In the genomic region with DNA sequence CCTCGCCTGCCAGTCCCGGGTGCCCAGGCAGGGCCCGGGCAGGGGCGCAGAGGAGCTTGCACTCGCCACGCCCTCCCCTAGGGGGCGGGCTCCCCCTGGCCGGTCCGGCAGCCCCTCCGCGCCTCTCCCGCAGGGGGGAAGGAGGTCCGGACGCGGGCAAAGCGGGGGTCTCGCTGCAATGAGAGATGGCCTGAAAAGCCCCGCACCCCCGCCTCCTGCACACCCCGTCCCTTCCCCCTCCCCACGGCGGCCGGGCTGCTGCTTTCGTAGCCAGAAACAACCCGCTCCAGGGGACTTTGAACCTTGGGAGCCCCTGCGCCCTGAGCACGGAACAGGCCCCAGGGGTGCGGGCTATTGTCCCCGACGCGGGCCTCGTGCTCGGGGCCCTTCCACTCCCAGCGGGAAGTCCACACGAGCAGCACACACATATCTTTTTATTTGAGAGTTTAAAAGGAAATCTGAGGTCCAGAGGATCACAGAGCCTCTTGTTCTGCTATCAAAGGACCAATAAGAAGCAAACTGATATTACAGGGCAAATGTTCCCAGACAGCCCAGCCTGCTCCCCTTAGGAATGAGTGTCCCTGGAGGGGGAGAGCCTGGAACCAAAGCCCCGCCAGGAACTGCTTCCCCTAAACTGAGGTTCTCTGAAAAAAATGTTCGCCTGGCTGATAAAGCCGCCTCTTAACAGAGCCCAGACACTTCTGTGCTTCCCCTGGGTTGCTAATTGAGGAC, we compare ENCODE assay signal across 7 cellular contexts. TPM values are rescaled to one million over a fixed set of nuclear protein-coding genes. Genes with fewer than 3 reads are reported as not detected.
A peak's percentile ranks its signal among the peaks of the same experiment; 100 is the strongest.
DNase-seq lines count a peak whose midpoint lies in the region; ATAC-seq and TF ChIP-seq lines count a peak whose summit lies in the region.

No MANE protein-coding gene starts in this region.

- peak; percentile 58 to 83 (median 69) for TF ChIP-seq CTCF in esophagus muscularis mucosa (IDR thresholded peaks at IDR 0.05)
- TF ChIP-seq CTCF in neural cell (IDR thresholded peaks at IDR 0.05; ENCODE audit: poor library complexity, severe bottlenecking), result peak; percentile 30

- no peak overlapping the region for H3K27ac Mint-ChIP-seq in activated CD4-positive, alpha-beta memory T cell treated with anti-CD3 and anti-CD28 coated beads, Interleukin-2, amount 10 ng/mL, durations not matched to agents 7 days and 5 days

- H3K4me3 Mint-ChIP-seq in activated CD4-positive, alpha-beta memory T cell treated with anti-CD3 and anti-CD28 coated beads, Interleukin-2, amount 10 ng/mL, durations not matched to agents 7 days and 5 days, result no peak overlapping the region

- TF ChIP-seq POLR2A in esophagus muscularis mucosa (IDR thresholded peaks at IDR 0.05; ENCODE audit: low read depth), result no peak

- intact Hi-C loops in esophagus muscularis mucosa (cut with DNase I), result loop anchor here (2.0 kb wide), 1 partner anchor 146 kb away; no protein-coding TSS in a partner anchor

- DNase-seq in EL (peak; percentile 38), Karpas-422 (peak; percentile 77), esophagus muscularis mucosa (ENCODE audit: extremely low spot score) (no peak), superior temporal gyrus (ENCODE audit: extremely low spot score) (no peak)
- peak; percentile 59 for DNase-seq in activated CD4-positive, alpha-beta memory T cell treated with anti-CD3 and anti-CD28 coated beads, Interleukin-2, amount 10 ng/mL, durations not matched to agents 7 days and 5 days

- H2AFZ ChIP-seq in Karpas-422 (ENCODE audit: low read length) (no peak overlapping the region), neural cell (ENCODE audit: low read depth, low read length) (no peak overlapping the region)

- H3F3A ChIP-seq in neural cell (ENCODE audit: insufficient read depth, low read length, poor library complexity, severe bottlenecking), result no peaks in the 10 kb centered on the region

- ATAC-seq in GM19395 (IDR thresholded peaks at IDR 0.05; ENCODE audit: unreplicated experiment), result no peak

- peaks cover 60% of the 10 kb centered on the region for H3K27me3 Mint-ChIP-seq in activated CD4-positive, alpha-beta memory T cell treated with anti-CD3 and anti-CD28 coated beads, Interleukin-2, amount 10 ng/mL, durations not matched to agents 7 days and 5 days

- POLR2A ChIA-PET in activated CD4-positive, alpha-beta memory T cell treated with anti-CD3 and anti-CD28 coated beads, Interleukin-2, amount 10 ng/mL, durations not matched to agents 7 days and 5 days (lab: Charles Lee), result no interaction called here

- WGBS in esophagus muscularis mucosa, result 11% methylated on average over 26 of the region's 38 CpGs

- no peaks in the 10 kb centered on the region for H3K36me3 ChIP-seq in Karpas-422 (ENCODE audit: insufficient read depth, low read length)
- H3K36me3 ChIP-seq in esophagus muscularis mucosa, result no peaks in the 10 kb centered on the region
- H3K36me3 ChIP-seq in neural cell (ENCODE audit: insufficient read depth, low read length), result no peaks in the 10 kb centered on the region

- H3K4me1 Mint-ChIP-seq in activated CD4-positive, alpha-beta memory T cell treated with anti-CD3 and anti-CD28 coated beads, Interleukin-2, amount 10 ng/mL, durations not matched to agents 7 days and 5 days, result peaks cover 20% of the 10 kb centered on the region

- no peaks in the 10 kb centered on the region for H3K9me3 ChIP-seq in Karpas-422 (ENCODE audit: low read length)
- H3K9me3 ChIP-seq in esophagus muscularis mucosa, result peaks cover 0 to 6% (median 0%) of the 10 kb centered on the region in 4 donors
- H3K9me3 ChIP-seq in neural cell (ENCODE audit: low read length), result no peaks in the 10 kb centered on the region

- H4K20me1 ChIP-seq in Karpas-422 (ENCODE audit: insufficient read depth, low read depth, low read length) (no peaks in the 10 kb centered on the region), neural cell (ENCODE audit: insufficient read depth) (no peaks in the 10 kb centered on the region)

- H3K27me3 ChIP-seq in Karpas-422 (ENCODE audit: low read length) (no peaks in the 10 kb centered on the region), esophagus muscularis mucosa (peaks cover 19 to 52% (median 37%) of the 10 kb centered on the region in 4 donors), neural cell (ENCODE audit: insufficient read depth, low read depth, low read length) (peaks cover 52% of the 10 kb centered on the region)

- H3K4me2 ChIP-seq in Karpas-422 (ENCODE audit: low read depth, low read length, poor library complexity, severe bottlenecking), result no peak overlapping the region
- no peak overlapping the region for H3K4me2 ChIP-seq in neural cell (ENCODE audit: low read length)

- H3K27ac ChIP-seq in Karpas-422 (ENCODE audit: low read length) (no peak overlapping the region), esophagus muscularis mucosa (replicated peaks in 1 of 4) (peak overlapping the region; percentile 19 to 64 (median 55)), neural cell (ENCODE audit: low read length) (no peak overlapping the region)

- CTCF ChIA-PET in activated CD4-positive, alpha-beta memory T cell treated with anti-CD3 and anti-CD28 coated beads, Interleukin-2, amount 10 ng/mL, durations not matched to agents 7 days and 5 days (lab: Charles Lee), result interaction anchor here (0.7 to 1.8 kb wide), 7 partner anchors 9 to 125 kb away, joined by 3 to 5 read pairs (median 3); partner anchors contain the start of gene CBX8

- TF ChIP-seq RAD21 in neural cell (conservative IDR thresholded peaks at IDR 0.05), result no peak

- no peaks in the 10 kb centered on the region for H3K36me3 Mint-ChIP-seq in activated CD4-positive, alpha-beta memory T cell treated with anti-CD3 and anti-CD28 coated beads, Interleukin-2, amount 10 ng/mL, durations not matched to agents 7 days and 5 days (ENCODE audit: low read depth)

- H3K9me2 ChIP-seq in Karpas-422 (replicated peaks; ENCODE audit: insufficient read depth, low read length) (no peaks in the 10 kb centered on the region), neural cell (ENCODE audit: insufficient read depth, low read length) (no peaks in the 10 kb centered on the region)

- H3K9me3 Mint-ChIP-seq in activated CD4-positive, alpha-beta memory T cell treated with anti-CD3 and anti-CD28 coated beads, Interleukin-2, amount 10 ng/mL, durations not matched to agents 7 days and 5 days, result no peaks in the 10 kb centered on the region

- H3K4me1 ChIP-seq in Karpas-422 (ENCODE audit: low read length) (no peaks in the 10 kb centered on the region), esophagus muscularis mucosa (peaks cover 45 to 55% (median 53%) of the 10 kb centered on the region in 4 donors)

- H3K79me2 ChIP-seq in Karpas-422 (ENCODE audit: low read length), result no peaks in the 10 kb centered on the region
- H3K79me2 ChIP-seq in neural cell (replicated peaks; ENCODE audit: insufficient read depth, low read length), result no peaks in the 10 kb centered on the region

- no peak overlapping the region for H3K9ac ChIP-seq in Karpas-422 (ENCODE audit: low read length)
- H3K9ac ChIP-seq in neural cell (ENCODE audit: low read length), result no peak overlapping the region

- TF ChIP-seq EP300 in esophagus muscularis mucosa (IDR thresholded peaks at IDR 0.05) (no peak), neural cell (conservative IDR thresholded peaks at IDR 0.05; ENCODE audit: poor library complexity, severe bottlenecking) (no peak)

- H3K4me3 ChIP-seq in Karpas-422 (ENCODE audit: low read length) (no peak overlapping the region), esophagus muscularis mucosa (peak overlapping the region; percentile 55 to 73 (median 60)), neural cell (ENCODE audit: low read length) (no peak overlapping the region)

TF ChIP-seq in neural cell, 6 proteins besides CTCF, POLR2A, EP300 and RAD21:
- TF ChIP-seq POLR2AphosphoS5 (IDR thresholded peaks at IDR 0.05) (peak; percentile 7), MXI1 (conservative IDR thresholded peaks at IDR 0.05; ENCODE audit: poor library complexity, severe bottlenecking) (no peak)
TF ChIP-seq in neural cell: peak in this region for 1.

RNA-seq across cellular contexts. Expression of gene CBX4, which starts 5.8 kb away (rescaled TPM):
- total RNA-seq in Karpas-422 (2014; rRNA removed; shearing (Covaris generic); ENCODE audit: low replicate concordance), result 33.3 and 86.5 TPM in 2 replicates
- 10 to 100 TPM; 34.4 to 36.5 TPM for total RNA-seq in activated CD4-positive, alpha-beta memory T cell treated with anti-CD3 and anti-CD28 coated beads, Interleukin-2, amount 10 ng/mL, durations not matched to agents 7 days and 5 days
- 10 to 100 TPM in 3 of 4 donors, 1 to 10 TPM in 1; 6.6 to 14.1 (median 12.3) TPM for total RNA-seq in esophagus muscularis mucosa
- 31.9 and 34.6 TPM in 2 replicates for polyA plus RNA-seq in neural cell
- 43.3 and 45.8 TPM in 2 replicates for polyA minus RNA-seq in neural cell

RNA-seq across cellular contexts. Expression of gene CBX8, which starts 48.2 kb away (rescaled TPM):
- total RNA-seq in Karpas-422 (2014; rRNA removed; shearing (Covaris generic); ENCODE audit: low replicate concordance), result 8.0 and 26.4 TPM in 2 replicates
- total RNA-seq in activated CD4-positive, alpha-beta memory T cell treated with anti-CD3 and anti-CD28 coated beads, Interleukin-2, amount 10 ng/mL, durations not matched to agents 7 days and 5 days, result 1 to 10 TPM; 5.7 to 6.7 TPM
- total RNA-seq in esophagus muscularis mucosa, result 1 to 10 TPM; 1.7 to 7.5 (median 2.6) TPM
- 15.4 and 27.6 TPM in 2 replicates for polyA plus RNA-seq in neural cell
- 26.4 and 33.8 TPM in 2 replicates for polyA minus RNA-seq in neural cell

Comparison
In these comparisons a context has a peak if more than half of its experiments do, and no peak if none do; other contexts are left out.
1. DNase-seq: peak in EL (single experiment), Karpas-422 (single experiment) and activated CD4-positive, alpha-beta memory T cell treated with anti-CD3 and anti-CD28 coated beads, Interleukin-2, amount 10 ng/mL, durations not matched to agents 7 days and 5 days (single experiment); none in esophagus muscularis mucosa (single experiment) and superior temporal gyrus (single experiment).
2. H3K27ac ChIP-seq: peak in esophagus muscularis mucosa (4 of 4); none in Karpas-422 (single experiment) and neural cell (single experiment).
3. H3K4me3 ChIP-seq: peak in esophagus muscularis mucosa (4 of 4); none in Karpas-422 (single experiment) and neural cell (single experiment).